In the genomic region with DNA sequence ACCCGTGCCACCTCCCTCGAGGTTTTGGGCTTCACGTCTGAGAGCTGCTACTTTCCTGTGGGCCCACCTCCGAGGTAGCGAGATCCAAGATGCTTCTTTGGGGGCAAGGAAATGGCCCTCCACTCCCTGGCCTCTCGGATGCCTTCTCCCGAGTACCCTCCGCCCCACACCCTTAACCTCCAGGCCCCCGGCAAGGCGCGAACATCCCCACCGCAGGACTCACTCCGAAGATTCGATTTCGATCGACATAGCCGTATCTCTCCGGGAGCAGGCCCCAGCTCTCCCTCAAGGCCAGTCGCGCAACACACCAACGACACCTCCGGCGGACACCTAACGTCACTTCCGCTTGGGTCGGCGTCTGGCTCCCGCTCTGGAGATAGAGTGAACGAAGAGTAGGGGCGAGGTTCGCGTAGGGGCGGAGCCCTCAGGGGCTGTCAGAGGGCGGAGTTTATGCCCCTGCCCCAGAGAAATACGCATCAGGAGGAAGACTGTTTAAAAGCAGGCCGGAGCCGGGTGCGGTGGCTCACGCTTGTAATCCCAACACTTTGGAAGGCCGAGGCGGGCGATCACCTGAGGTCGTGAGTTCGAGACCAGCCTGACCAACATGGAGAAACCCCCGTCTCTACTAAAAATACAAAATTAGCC, we compare ENCODE assay signal across 8 cellular contexts. TPM values are rescaled to one million over a fixed set of nuclear protein-coding genes. Genes with fewer than 3 reads are reported as not detected.
DNase-seq lines count a peak whose midpoint lies in the region; TF ChIP-seq lines count a peak whose summit lies in the region.

A gene (minus strand): TSS at position 315 of the 645 bp plus-strand sequence. CDS start 66 bp downstream, at position 249.

- H4K91ac ChIP-seq in H9 (ENCODE audit: insufficient read length, low read depth, low read length): peak within 1 kb of the TSS; percentile 6

- peaks cover 9% of the 10 kb centered on the region for H3K79me2 ChIP-seq in H9 (ENCODE audit: insufficient read depth, low read length)

- H3T11ph ChIP-seq in H9 (ENCODE audit: low read length): no peak within 1 kb of the TSS

- no peak within 1 kb of the TSS for H3K27ac ChIP-seq in H9 (ENCODE audit: insufficient read length, low read depth, low read length)

- H3K4me1 ChIP-seq in H9 (ENCODE audit: insufficient read depth, low read length): no peaks in the 10 kb centered on the region

- H3K14ac ChIP-seq in H9 (ENCODE audit: insufficient read depth, low read length): peak within 1 kb of the TSS; percentile 85

- H3K4ac ChIP-seq in H9 (ENCODE audit: low read depth, low read length): no peak within 1 kb of the TSS

- no peak within 1 kb of the TSS for H2AFZ ChIP-seq in H9 (ENCODE audit: low read length)

- H2BK12ac ChIP-seq in H9 (ENCODE audit: insufficient read length, low read depth, low read length): no peak within 1 kb of the TSS

- DNase-seq in ELR (ENCODE audit: low read depth) (peak; percentile 98), H9 (peak; percentile 99), MG63 (peak; percentile 96), SHP77 treated with DMSO at 0.1 percent for 48 hours (lab: John Stamatoyannopoulos, UW) (peak; percentile 88), fibroblast of the aortic adventitia (ENCODE audit: low read depth) (peak; percentile 97)
- DNase-seq in activated effector memory CD4-positive, alpha-beta T cell treated with anti-CD3 and anti-CD28 coated beads, Interleukin-2, amount 50 U/mL, for 16 hours: peak; percentile 98

- no CpG with 5 or more reads among the region's 45 CpGs for WGBS in H9 (ENCODE audit: extremely low coverage, insufficient read length, low lambda C conversion rate)

- no peaks in the 10 kb centered on the region for H3K9me3 Mint-ChIP-seq in H9
- no peaks in the 10 kb centered on the region for H3K9me3 Mint-ChIP-seq in nephron
- H3K9me3 Mint-ChIP-seq in stimulated activated naive CD8-positive, alpha-beta T cell treated with anti-CD3 and anti-CD28 coated beads, Interleukin-15, Interleukin-2, amounts not matched to agents 100 ng/mL and 50 ng/mL, for 24 hours: no peaks in the 10 kb centered on the region

- no peak within 1 kb of the TSS for H3K56ac ChIP-seq in H9 (ENCODE audit: insufficient read length, low read depth, low read length)

- H2BK20ac ChIP-seq in H9 (ENCODE audit: low read depth, low read length, poor library complexity, severe bottlenecking): no peak within 1 kb of the TSS

- H3K27ac Mint-ChIP-seq in H9 (peak within 1 kb of the TSS; percentile 99 to 100 (median 99)), nephron (peak within 1 kb of the TSS; percentile 95 to 99 (median 99))
- peak within 1 kb of the TSS; percentile 99 for H3K27ac Mint-ChIP-seq in stimulated activated naive CD8-positive, alpha-beta T cell treated with anti-CD3 and anti-CD28 coated beads, Interleukin-15, Interleukin-2, amounts not matched to agents 100 ng/mL and 50 ng/mL, for 24 hours

- no peaks in the 10 kb centered on the region for H3K9me3 ChIP-seq in H9 (ENCODE audit: control insufficient read depth, low read depth, low read length)
- H3K9me3 ChIP-seq in MG63: no peaks in the 10 kb centered on the region

- H3K36me3 Mint-ChIP-seq in H9 (ENCODE audit: insufficient read depth in 1 of 3, low read depth in 3 of 3) (peaks cover 12 to 25% (median 22%) of the 10 kb centered on the region in 3 experiments; a peak in 6 of 7 replicates), nephron (ENCODE audit: low read depth) (peaks cover 17% of the 10 kb centered on the region)
- H3K36me3 Mint-ChIP-seq in stimulated activated naive CD8-positive, alpha-beta T cell treated with anti-CD3 and anti-CD28 coated beads, Interleukin-15, Interleukin-2, amounts not matched to agents 100 ng/mL and 50 ng/mL, for 24 hours (ENCODE audit: low read depth): peaks cover 29% of the 10 kb centered on the region

- peaks cover 14% of the 10 kb centered on the region for H3K36me3 ChIP-seq in MG63

- no peak within 1 kb of the TSS for H2BK15ac ChIP-seq in H9 (ENCODE audit: low read depth, low read length)

- H3K23ac ChIP-seq in H9 (ENCODE audit: insufficient read length, low read depth, low read length): no peak within 1 kb of the TSS

- H3K27me3 Mint-ChIP-seq in H9 (ENCODE audit: low read depth): no peaks in the 10 kb centered on the region; the same call in none of the 2 replicates
- no peaks in the 10 kb centered on the region for H3K27me3 Mint-ChIP-seq in nephron (ENCODE audit: low read depth)
- H3K27me3 Mint-ChIP-seq in stimulated activated naive CD8-positive, alpha-beta T cell treated with anti-CD3 and anti-CD28 coated beads, Interleukin-15, Interleukin-2, amounts not matched to agents 100 ng/mL and 50 ng/mL, for 24 hours: no peaks in the 10 kb centered on the region

- H2BK5ac ChIP-seq in H9 (ENCODE audit: insufficient read length, low read length): no peak within 1 kb of the TSS

- peak within 1 kb of the TSS; percentile 93 for H3K9ac ChIP-seq in H9 (ENCODE audit: extremely low read depth, insufficient read length, low read length)

- H3K4me3 ChIP-seq in MG63: peak within 1 kb of the TSS; percentile 85
- peak within 1 kb of the TSS; percentile 94 for H3K4me3 ChIP-seq in fibroblast of the aortic adventitia (ENCODE audit: low read depth, low read length)

- no peak within 1 kb of the TSS for H4K8ac ChIP-seq in H9 (replicated peaks; ENCODE audit: insufficient read length, low read depth, low read length)

- TF ChIP-seq CTCF in H9 (conservative IDR thresholded peaks at IDR 0.05) (no peak), fibroblast of the aortic adventitia (IDR thresholded peaks at IDR 0.05; ENCODE audit: insufficient read depth, low read length) (no peak), nephron (IDR thresholded peaks at IDR 0.05; ENCODE audit: unreplicated experiment in 3 of 3) (no peak)

- H3K4me3 Mint-ChIP-seq in H9 (peak within 1 kb of the TSS; percentile 99 to 100), nephron (peak within 1 kb of the TSS; percentile 98 to 99 (median 99))
- H3K4me3 Mint-ChIP-seq in stimulated activated naive CD8-positive, alpha-beta T cell treated with anti-CD3 and anti-CD28 coated beads, Interleukin-15, Interleukin-2, amounts not matched to agents 100 ng/mL and 50 ng/mL, for 24 hours: peak within 1 kb of the TSS; percentile 99

- H3K18ac ChIP-seq in H9 (ENCODE audit: insufficient read length, low read depth, low read length): peak within 1 kb of the TSS; percentile 98

- H3K79me1 ChIP-seq in H9 (ENCODE audit: insufficient read depth, low read depth, low read length, poor library complexity, severe bottlenecking): peaks cover 7% of the 10 kb centered on the region

- H2BK120ac ChIP-seq in H9 (ENCODE audit: low read depth, low read length, poor library complexity, severe bottlenecking): no peak within 1 kb of the TSS

- H4K20me1 ChIP-seq in H9 (ENCODE audit: control insufficient read depth, insufficient read depth, insufficient read length): no peaks in the 10 kb centered on the region

- H3K23me2 ChIP-seq in H9 (ENCODE audit: insufficient read length, low read depth, low read length, poor library complexity, severe bottlenecking): peaks cover 5% of the 10 kb centered on the region

- H3K27me3 ChIP-seq in H9 (ENCODE audit: insufficient read depth, low read length) (no peaks in the 10 kb centered on the region), MG63 (no peaks in the 10 kb centered on the region)

- no peak within 1 kb of the TSS for H2AK5ac ChIP-seq in H9 (ENCODE audit: insufficient read length, low read length)

- peaks cover 5 to 7% of the 10 kb centered on the region in 2 experiments; a peak in 3 of 4 replicates for H3K4me1 Mint-ChIP-seq in H9
- H3K4me1 Mint-ChIP-seq in nephron: peaks cover 15% of the 10 kb centered on the region
- H3K4me1 Mint-ChIP-seq in stimulated activated naive CD8-positive, alpha-beta T cell treated with anti-CD3 and anti-CD28 coated beads, Interleukin-15, Interleukin-2, amounts not matched to agents 100 ng/mL and 50 ng/mL, for 24 hours (ENCODE audit: low read depth): peaks cover 44% of the 10 kb centered on the region

- H4K5ac ChIP-seq in H9 (ENCODE audit: insufficient read length, low read depth, low read length): peak within 1 kb of the TSS; percentile 45

- peak within 1 kb of the TSS; percentile 100 for H3K4me2 ChIP-seq in H9 (ENCODE audit: insufficient read depth, insufficient read length, low read length)

RNA-seq across cellular contexts. Expression of the gene that starts here (rescaled TPM):
- total RNA-seq in H9 (2021) (26.3 and 26.9 TPM in 2 replicates), fibroblast of the aortic adventitia (ENCODE audit: low replicate concordance) (22.4 and 29.4 TPM in 2 replicates)
- 26.6 and 27.1 TPM in 2 replicates for total RNA-seq in MG63 (2014; rRNA removed; shearing (Covaris generic); ENCODE audit: low replicate concordance)
